Comparison of ENCODE assay signal across 1 cellular context in genomic region chr5:73437126-73438047, GRCh38.
TF ChIP-seq lines count a peak whose summit lies in the region.

No MANE protein-coding gene starts in this region.

TF ChIP-seq in HepG2, 621 proteins besides CTCF, POLR2A, EP300 and RAD21 (continued from another document):
- TF ChIP-seq, protein P1, sequence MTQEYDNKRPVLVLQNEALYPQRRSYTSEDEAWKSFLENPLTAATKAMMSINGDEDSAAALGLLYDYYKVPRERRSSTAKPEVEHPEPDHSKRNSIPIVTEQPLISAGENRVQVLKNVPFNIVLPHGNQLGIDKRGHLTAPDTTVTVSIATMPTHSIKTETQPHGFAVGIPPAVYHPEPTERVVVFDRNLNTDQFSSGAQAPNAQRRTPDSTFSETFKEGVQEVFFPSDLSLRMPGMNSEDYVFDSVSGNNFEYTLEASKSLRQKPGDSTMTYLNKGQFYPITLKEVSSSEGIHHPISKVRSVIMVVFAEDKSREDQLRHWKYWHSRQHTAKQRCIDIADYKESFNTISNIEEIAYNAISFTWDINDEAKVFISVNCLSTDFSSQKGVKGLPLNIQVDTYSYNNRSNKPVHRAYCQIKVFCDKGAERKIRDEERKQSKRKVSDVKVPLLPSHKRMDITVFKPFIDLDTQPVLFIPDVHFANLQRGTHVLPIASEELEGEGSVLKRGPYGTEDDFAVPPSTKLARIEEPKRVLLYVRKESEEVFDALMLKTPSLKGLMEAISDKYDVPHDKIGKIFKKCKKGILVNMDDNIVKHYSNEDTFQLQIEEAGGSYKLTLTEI (CRISPR knock-in tag; conservative IDR thresholded peaks at IDR 0.05) = no peak
- no peak for TF ChIP-seq TFE3 (CRISPR knock-in tag; IDR thresholded peaks at IDR 0.05)
- TF ChIP-seq ZNF337 (CRISPR knock-in tag; IDR thresholded peaks at IDR 0.05; ENCODE audit: borderline replicate concordance, low read depth) = no peak
- TF ChIP-seq RORA (CRISPR knock-in tag; IDR thresholded peaks at IDR 0.05) = no peak
- TF ChIP-seq ZNF781 (CRISPR knock-in tag; IDR thresholded peaks at IDR 0.05; ENCODE audit: borderline replicate concordance, not compliant biosample characterization) = no peak
- TF ChIP-seq SP2 (CRISPR knock-in tag; IDR thresholded peaks at IDR 0.05) = 0 out of 2 replicates have a peak, but pooled peaks have one; percentile 33
- no peak for TF ChIP-seq ZGPAT (CRISPR knock-in tag; IDR thresholded peaks at IDR 0.05)
- no peak for TF ChIP-seq ZSCAN9 (CRISPR knock-in tag; IDR thresholded peaks at IDR 0.05; ENCODE audit: borderline replicate concordance)
- TF ChIP-seq, protein P2, sequence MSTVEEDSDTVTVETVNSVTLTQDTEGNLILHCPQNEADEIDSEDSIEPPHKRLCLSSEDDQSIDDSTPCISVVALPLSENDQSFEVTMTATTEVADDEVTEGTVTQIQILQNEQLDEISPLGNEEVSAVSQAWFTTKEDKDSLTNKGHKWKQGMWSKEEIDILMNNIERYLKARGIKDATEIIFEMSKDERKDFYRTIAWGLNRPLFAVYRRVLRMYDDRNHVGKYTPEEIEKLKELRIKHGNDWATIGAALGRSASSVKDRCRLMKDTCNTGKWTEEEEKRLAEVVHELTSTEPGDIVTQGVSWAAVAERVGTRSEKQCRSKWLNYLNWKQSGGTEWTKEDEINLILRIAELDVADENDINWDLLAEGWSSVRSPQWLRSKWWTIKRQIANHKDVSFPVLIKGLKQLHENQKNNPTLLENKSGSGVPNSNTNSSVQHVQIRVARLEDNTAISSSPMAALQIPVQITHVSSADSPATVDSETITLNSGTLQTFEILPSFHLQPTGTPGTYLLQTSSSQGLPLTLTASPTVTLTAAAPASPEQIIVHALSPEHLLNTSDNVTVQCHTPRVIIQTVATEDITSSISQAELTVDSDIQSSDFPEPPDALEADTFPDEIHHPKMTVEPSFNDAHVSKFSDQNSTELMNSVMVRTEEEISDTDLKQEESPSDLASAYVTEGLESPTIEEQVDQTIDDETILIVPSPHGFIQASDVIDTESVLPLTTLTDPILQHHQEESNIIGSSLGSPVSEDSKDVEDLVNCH (CRISPR knock-in tag; IDR thresholded peaks at IDR 0.05) = no peak
- TF ChIP-seq ATF1 (CRISPR knock-in tag; IDR thresholded peaks at IDR 0.05) = no peak
- peak; percentile 50; the same call in 1 of the 2 replicates for TF ChIP-seq ZFP91 (CRISPR knock-in tag; IDR thresholded peaks at IDR 0.05; ENCODE audit: borderline replicate concordance)
- TF ChIP-seq ZBTB7A (CRISPR knock-in tag; IDR thresholded peaks at IDR 0.05) = 0 out of 2 replicates have a peak, but pooled peaks have one; percentile 19
- no peak for TF ChIP-seq CC2D1A (CRISPR knock-in tag; IDR thresholded peaks at IDR 0.05)
- no peak for TF ChIP-seq NR3C1 (CRISPR knock-in tag; IDR thresholded peaks at IDR 0.05)
- no peak for TF ChIP-seq GATA4 (IDR thresholded peaks at IDR 0.05; ENCODE audit: borderline replicate concordance, low read depth)
- no peak for TF ChIP-seq TAF1 (CRISPR knock-in tag; IDR thresholded peaks at IDR 0.05)
- no peak for TF ChIP-seq ZBTB44 (CRISPR knock-in tag; IDR thresholded peaks at IDR 0.05)
- TF ChIP-seq MXI1 (IDR thresholded peaks at IDR 0.05; ENCODE audit: borderline replicate concordance, low read depth, low read length) = no peak
- no peak for TF ChIP-seq ZNF772 (CRISPR knock-in tag; IDR thresholded peaks at IDR 0.05)
- no peak for TF ChIP-seq ZNF724P (CRISPR knock-in tag; IDR thresholded peaks at IDR 0.05; ENCODE audit: borderline replicate concordance)
- TF ChIP-seq ZNF263 (CRISPR knock-in tag; IDR thresholded peaks at IDR 0.05) = no peak; the same call in 1 of the 2 replicates
- TF ChIP-seq, protein P3, sequence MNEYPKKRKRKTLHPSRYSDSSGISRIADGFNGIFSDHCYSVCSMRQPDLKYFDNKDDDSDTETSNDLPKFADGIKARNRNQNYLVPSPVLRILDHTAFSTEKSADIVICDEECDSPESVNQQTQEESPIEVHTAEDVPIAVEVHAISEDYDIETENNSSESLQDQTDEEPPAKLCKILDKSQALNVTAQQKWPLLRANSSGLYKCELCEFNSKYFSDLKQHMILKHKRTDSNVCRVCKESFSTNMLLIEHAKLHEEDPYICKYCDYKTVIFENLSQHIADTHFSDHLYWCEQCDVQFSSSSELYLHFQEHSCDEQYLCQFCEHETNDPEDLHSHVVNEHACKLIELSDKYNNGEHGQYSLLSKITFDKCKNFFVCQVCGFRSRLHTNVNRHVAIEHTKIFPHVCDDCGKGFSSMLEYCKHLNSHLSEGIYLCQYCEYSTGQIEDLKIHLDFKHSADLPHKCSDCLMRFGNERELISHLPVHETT (CRISPR knock-in tag; conservative IDR thresholded peaks at IDR 0.05) = no peak
- peak; percentile 17 for TF ChIP-seq XRCC5 (optimal IDR thresholded peaks at IDR 0.05; ENCODE audit: low read length)
- no peak for TF ChIP-seq ZSCAN25 (CRISPR knock-in tag; IDR thresholded peaks at IDR 0.05)
- TF ChIP-seq ZNF878 (CRISPR knock-in tag; IDR thresholded peaks at IDR 0.05) = no peak
- no peak for TF ChIP-seq GLMP (CRISPR knock-in tag; IDR thresholded peaks at IDR 0.05; ENCODE audit: borderline replicate concordance)
- TF ChIP-seq ZNF232 (CRISPR knock-in tag; IDR thresholded peaks at IDR 0.05; ENCODE audit: borderline replicate concordance) = no peak
